ENCODE assay signal across 9 cellular contexts in the genomic region with DNA sequence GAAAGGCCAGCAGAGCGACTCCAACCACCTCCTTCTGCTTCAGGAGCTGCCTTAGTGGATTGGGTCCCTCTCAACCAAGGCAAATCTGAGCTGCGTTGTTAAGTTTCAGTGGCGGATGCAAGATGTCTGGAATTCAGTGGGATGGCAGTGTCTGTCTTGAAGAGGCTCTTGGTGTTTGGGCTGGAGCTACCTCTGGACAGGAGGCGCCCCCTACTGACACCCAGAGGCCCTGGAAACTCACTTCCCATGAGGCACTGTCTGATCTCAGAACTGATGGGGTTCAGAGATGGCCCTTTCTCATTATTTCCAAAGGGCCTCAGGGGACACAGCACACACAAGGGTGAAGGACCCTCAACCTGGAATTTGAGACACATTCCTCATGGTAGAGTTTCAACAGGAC. TPM values are rescaled to one million over a fixed set of nuclear protein-coding genes. Genes with fewer than 3 reads are reported as not detected.
DNase-seq lines count a peak whose midpoint lies in the region; ATAC-seq lines count a peak whose summit lies in the region.
"Had no signal": no experiment of that assay in that cellular context is flagged by ENCODE, and none has a peak within 500 bp of the region (broad histone marks: within the 10 kb centered on the region; RNA-seq: fewer than 3 reads in every experiment).

No MANE protein-coding gene starts in this region.

- no peaks in the 10 kb centered on the region for H3K27me3 ChIP-seq in right cardiac atrium (ENCODE audit: control insufficient read depth, insufficient read depth)

- no peaks in the 10 kb centered on the region for H3K9me3 ChIP-seq in right cardiac atrium (ENCODE audit: control insufficient read depth, low read length)

- no peak overlapping the region for H3K4me3 Mint-ChIP-seq in activated naive CD8-positive, alpha-beta T cell treated with anti-CD3 and anti-CD28 coated beads, Interleukin-2, amount 10 ng/mL, durations not matched to agents 7 days and 5 days
- H3K4me3 Mint-ChIP-seq: T-helper 1 cell treated with Interleukin-12 subunit alpha and Interleukin-12 subunit beta and Interleukin-4 antibody, amounts not matched to agents 30 μg/mL and 1 μg/mL, for 36 hours had no signal

- H3K4me3 ChIP-seq in right cardiac atrium (ENCODE audit: low read length) = no peak overlapping the region

- POLR2A ChIA-PET in activated naive CD8-positive, alpha-beta T cell treated with anti-CD3 and anti-CD28 coated beads, Interleukin-2, amount 10 ng/mL, durations not matched to agents 7 days and 5 days (lab: Charles Lee) = interaction anchor here (0.7 kb wide), 1 partner anchor 136 kb away, joined by 3 read pairs; no protein-coding TSS in a partner anchor

- intact Hi-C loops in right cardiac atrium (cut with DNase I) (no loop called here), sciatic nerve (cut with DNase I) (no loop called here)

- H3K27ac ChIP-seq in right cardiac atrium (ENCODE audit: low read length) = no peak overlapping the region

- ATAC-seq in activated naive CD8-positive, alpha-beta T cell treated with anti-CD3 and anti-CD28 coated beads, Interleukin-2, amount 10 ng/mL, durations not matched to agents 7 days and 5 days (ENCODE audit: low read depth) = peak; percentile 83
- peak; percentile 38 to 60 for ATAC-seq in right cardiac atrium
- ATAC-seq in sciatic nerve = peak; percentile 71
- no peak for ATAC-seq in HG03442 (IDR thresholded peaks at IDR 0.05; ENCODE audit: unreplicated experiment)
- ATAC-seq in HG03571 (IDR thresholded peaks at IDR 0.05; ENCODE audit: unreplicated experiment) = no peak

- H3K9me3 Mint-ChIP-seq in activated naive CD8-positive, alpha-beta T cell treated with anti-CD3 and anti-CD28 coated beads, Interleukin-2, amount 10 ng/mL, durations not matched to agents 7 days and 5 days = no peaks in the 10 kb centered on the region
- H3K9me3 Mint-ChIP-seq: T-helper 1 cell treated with Interleukin-12 subunit alpha and Interleukin-12 subunit beta and Interleukin-4 antibody, amounts not matched to agents 30 μg/mL and 1 μg/mL, for 36 hours had no signal

- peaks cover 2% of the 10 kb centered on the region for H3K4me1 ChIP-seq in right cardiac atrium (ENCODE audit: control insufficient read depth, insufficient read depth, low read length)

- no peaks in the 10 kb centered on the region for H3K36me3 Mint-ChIP-seq in activated naive CD8-positive, alpha-beta T cell treated with anti-CD3 and anti-CD28 coated beads, Interleukin-2, amount 10 ng/mL, durations not matched to agents 7 days and 5 days

- H3K27me3 Mint-ChIP-seq in activated naive CD8-positive, alpha-beta T cell treated with anti-CD3 and anti-CD28 coated beads, Interleukin-2, amount 10 ng/mL, durations not matched to agents 7 days and 5 days = no peaks in the 10 kb centered on the region

- peak; percentile 53 for DNase-seq in COLO668 (lab: John Stamatoyannopoulos, UW; ENCODE audit: unreplicated experiment)
- DNase-seq in HS-27A (ENCODE audit: low read depth) = peak; percentile 26
- peak; percentile 74 for DNase-seq in SKM-1 treated with dmso at 0.1 percent for 144 hours (lab: John Stamatoyannopoulos, UW; ENCODE audit: unreplicated experiment)
- DNase-seq in activated naive CD8-positive, alpha-beta T cell treated with anti-CD3 and anti-CD28 coated beads, Interleukin-2, amount 10 ng/mL, durations not matched to agents 7 days and 5 days = peak; percentile 67
- DNase-seq in right cardiac atrium = peak; percentile 57 to 84 (median 80)
- peak; percentile 73 for DNase-seq in sciatic nerve (ENCODE audit: low spot score)

- H3K27ac Mint-ChIP-seq in activated naive CD8-positive, alpha-beta T cell treated with anti-CD3 and anti-CD28 coated beads, Interleukin-2, amount 10 ng/mL, durations not matched to agents 7 days and 5 days = no peak overlapping the region
- H3K27ac Mint-ChIP-seq: T-helper 1 cell treated with Interleukin-12 subunit alpha and Interleukin-12 subunit beta and Interleukin-4 antibody, amounts not matched to agents 30 μg/mL and 1 μg/mL, for 36 hours had no signal

- H3K4me1 Mint-ChIP-seq in activated naive CD8-positive, alpha-beta T cell treated with anti-CD3 and anti-CD28 coated beads, Interleukin-2, amount 10 ng/mL, durations not matched to agents 7 days and 5 days = peaks cover 2% of the 10 kb centered on the region

- 55% methylated on average over 4 of the region's 4 CpGs for WGBS in right cardiac atrium

RNA-seq across cellular contexts. Expression of gene SLC28A1, which starts 6.0 kb away (rescaled TPM):
- total RNA-seq in activated naive CD8-positive, alpha-beta T cell treated with anti-CD3 and anti-CD28 coated beads, Interleukin-2, amount 10 ng/mL, durations not matched to agents 7 days and 5 days = not detected
- under 1 TPM in 3 of 4 donors, not detected in 1; 0.29 to 0.54 (median 0.42) TPM for total RNA-seq in right cardiac atrium
- 0.32 TPM for polyA plus RNA-seq in right cardiac atrium
- 0.45 TPM for total RNA-seq in sciatic nerve

Comparison
In these comparisons a context has a peak if more than half of its experiments do, and no peak if none do; other contexts are left out.
1. DNase-seq: peak in every context shown above with its lines; median percentile 80 in right cardiac atrium; 74 in SKM-1 treated with dmso at 0.1 percent for 144 hours; 73 in sciatic nerve; 67 in activated naive CD8-positive, alpha-beta T cell treated with anti-CD3 and anti-CD28 coated beads, Interleukin-2, amount 10 ng/mL, durations not matched to agents 7 days and 5 days; 53 in COLO668; 26 in HS-27A.
2. ATAC-seq: peak in activated naive CD8-positive, alpha-beta T cell treated with anti-CD3 and anti-CD28 coated beads, Interleukin-2, amount 10 ng/mL, durations not matched to agents 7 days and 5 days (single experiment), right cardiac atrium (2 of 2) and sciatic nerve (single experiment); none in HG03442 (single experiment) and HG03571 (single experiment).